Comparison of ENCODE assay signal across 10 cellular contexts in the genomic region with DNA sequence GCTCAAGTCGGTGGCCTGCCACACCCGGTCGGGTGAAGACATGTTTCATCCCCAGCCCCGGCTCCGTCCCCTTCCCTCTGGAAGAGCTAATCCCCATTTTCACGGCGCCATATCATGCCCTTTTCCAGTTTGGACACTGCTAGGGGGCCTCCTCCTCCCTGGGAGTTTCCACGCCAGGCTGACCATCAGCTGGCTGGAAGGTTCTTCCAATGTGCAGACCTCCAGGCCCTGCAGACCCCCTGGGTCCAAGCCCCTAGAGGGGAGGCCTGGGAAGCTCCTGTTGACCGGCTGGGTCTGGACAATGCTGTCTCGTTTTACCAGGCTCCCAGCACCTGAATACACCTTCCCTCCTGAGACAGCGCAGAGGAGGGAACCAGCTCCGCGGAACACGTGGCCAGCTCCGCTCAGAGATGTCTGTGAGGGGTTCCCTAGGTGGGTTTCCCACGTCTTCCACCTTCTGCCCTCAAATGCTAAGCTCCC. TPM values are rescaled to one million over a fixed set of nuclear protein-coding genes. Genes with fewer than 3 reads are reported as not detected.
DNase-seq lines count a peak whose midpoint lies in the region; ATAC-seq and TF ChIP-seq lines count a peak whose summit lies in the region.
"Had no signal": no experiment of that assay in that cellular context is flagged by ENCODE, and none has a peak within 500 bp of the region (broad histone marks: within the 10 kb centered on the region; RNA-seq: fewer than 3 reads in every experiment).

No MANE protein-coding gene starts in this region.

- H3K27ac ChIP-seq in GM23338 (ENCODE audit: low read depth) (no peak overlapping the region), ascending aorta (peak overlapping the region; percentile 46 to 51), left lung (peak overlapping the region in 1 of 2 donors; percentile 30)
- H3K27ac ChIP-seq: KMS-11 had no signal

- H3K9me3 ChIP-seq in ascending aorta (no peaks in the 10 kb centered on the region), left lung (no peaks in the 10 kb centered on the region)
- H3K9me3 ChIP-seq: mucosa of descending colon had no signal

- H3K4me3 Mint-ChIP-seq in GM23338: no peak overlapping the region; the same call in 2 of the 3 replicates
- H3K4me3 Mint-ChIP-seq in stimulated activated effector memory CD8-positive, alpha-beta T cell treated with anti-CD3 and anti-CD28 coated beads, Interleukin-12 subunit alpha, Interleukin-12 subunit beta, amount 100 ng/mL, for 72 hours: no peak overlapping the region

- no peaks in the 10 kb centered on the region for H3K79me2 ChIP-seq in GM23338 (replicated peaks; ENCODE audit: insufficient read depth)

- no peaks in the 10 kb centered on the region for H3K36me3 ChIP-seq in GM23338 (ENCODE audit: insufficient read depth)
- H3K36me3 ChIP-seq in ascending aorta: peaks cover 0 to 31% of the 10 kb centered on the region in 2 donors
- peaks cover 0 to 23% of the 10 kb centered on the region in 2 donors for H3K36me3 ChIP-seq in left lung

- H4K20me1 ChIP-seq in GM23338 (replicated peaks; ENCODE audit: insufficient read depth): no peaks in the 10 kb centered on the region

- H3K36me3 Mint-ChIP-seq in GM23338 (ENCODE audit: low read depth): no peaks in the 10 kb centered on the region
- no peaks in the 10 kb centered on the region for H3K36me3 Mint-ChIP-seq in stimulated activated effector memory CD8-positive, alpha-beta T cell treated with anti-CD3 and anti-CD28 coated beads, Interleukin-12 subunit alpha, Interleukin-12 subunit beta, amount 100 ng/mL, for 72 hours

- TF ChIP-seq CTCF in GM23338 (conservative IDR thresholded peaks at IDR 0.05; ENCODE audit: low read depth in 2 of 2) (no peak), ascending aorta (IDR thresholded peaks at IDR 0.05) (no peak), left lung (IDR thresholded peaks at IDR 0.05) (peak; percentile 1 to 25)

- H3K4me2 ChIP-seq in GM23338: no peak overlapping the region
- H3K4me2 ChIP-seq: KMS-11 had no signal

- DNase-seq in GM23338 (ENCODE audit: low spot score) (no peak), ascending aorta (ENCODE audit: low spot score in 2 of 2) (no peak), left lung (no peak), T-helper 9 cell (no peak), NCI-H748 treated with DMSO at 0.1 percent for 48 hours (lab: John Stamatoyannopoulos, UW) (no peak)
- DNase-seq in stimulated activated effector memory CD8-positive, alpha-beta T cell treated with anti-CD3 and anti-CD28 coated beads, Interleukin-12 subunit alpha, Interleukin-12 subunit beta, amount 100 ng/mL, for 72 hours (ENCODE audit: low spot score in 2 of 2): no peak

- no peak overlapping the region for H2AFZ ChIP-seq in GM23338

- H3K27ac Mint-ChIP-seq in GM23338: no peak overlapping the region
- H3K27ac Mint-ChIP-seq in stimulated activated effector memory CD8-positive, alpha-beta T cell treated with anti-CD3 and anti-CD28 coated beads, Interleukin-12 subunit alpha, Interleukin-12 subunit beta, amount 100 ng/mL, for 72 hours: no peak overlapping the region

- peaks cover 3% of the 10 kb centered on the region; the same call in 1 of the 3 replicates for H3K4me1 Mint-ChIP-seq in GM23338
- peaks cover 9% of the 10 kb centered on the region for H3K4me1 Mint-ChIP-seq in stimulated activated effector memory CD8-positive, alpha-beta T cell treated with anti-CD3 and anti-CD28 coated beads, Interleukin-12 subunit alpha, Interleukin-12 subunit beta, amount 100 ng/mL, for 72 hours

- no peaks in the 10 kb centered on the region for H3K9me2 ChIP-seq in GM23338 (ENCODE audit: insufficient read depth)

- ATAC-seq in GM23338: peak; percentile 12
- no peak for ATAC-seq in left lung
- ATAC-seq in stimulated activated effector memory CD8-positive, alpha-beta T cell treated with anti-CD3 and anti-CD28 coated beads, Interleukin-12 subunit alpha, Interleukin-12 subunit beta, amount 100 ng/mL, for 72 hours: peak; percentile 6
- ATAC-seq in HG03095 (IDR thresholded peaks at IDR 0.05; ENCODE audit: unreplicated experiment): no peak
- no peak for ATAC-seq in HG02759 (IDR thresholded peaks at IDR 0.05; ENCODE audit: unreplicated experiment)

- H3K27me3 ChIP-seq in GM23338 (ENCODE audit: insufficient read depth) (no peaks in the 10 kb centered on the region), ascending aorta (no peaks in the 10 kb centered on the region), left lung (no peaks in the 10 kb centered on the region)

- H3K4me1 ChIP-seq in GM23338 (ENCODE audit: insufficient read depth) (no peaks in the 10 kb centered on the region; the same call in 1 of the 2 replicates), ascending aorta (peaks cover 0 to 5% of the 10 kb centered on the region in 2 donors), left lung (peaks cover 0 to 13% of the 10 kb centered on the region in 2 donors)

- H3K4me3 ChIP-seq in GM23338: no peak overlapping the region
- H3K4me3 ChIP-seq in ascending aorta: no peak overlapping the region
- H3K4me3 ChIP-seq in left lung: no peak overlapping the region
- H3K4me3 ChIP-seq: mucosa of descending colon had no signal

- intact Hi-C loops in ascending aorta (cut with DNase I): loop anchor here (2.0 to 10.0 kb wide), 2 partner anchors 36 to 218 kb away; a partner anchor contains a TSS
- intact Hi-C loops in left lung (cut with DNase I): loop anchor here in 1 of 2 donors (2.0 kb wide), 1 partner anchor 36 kb away; no protein-coding TSS in a partner anchor

- no peaks in the 10 kb centered on the region for H3F3A ChIP-seq in GM23338 (replicated peaks; ENCODE audit: low read depth)

- H3K9me3 Mint-ChIP-seq in GM23338: no peaks in the 10 kb centered on the region
- no peaks in the 10 kb centered on the region for H3K9me3 Mint-ChIP-seq in stimulated activated effector memory CD8-positive, alpha-beta T cell treated with anti-CD3 and anti-CD28 coated beads, Interleukin-12 subunit alpha, Interleukin-12 subunit beta, amount 100 ng/mL, for 72 hours

- peaks cover 4% of the 10 kb centered on the region for H3K27me3 Mint-ChIP-seq in GM23338 (ENCODE audit: insufficient read depth, low read depth, poor library complexity)

TF ChIP-seq in GM23338, 12 proteins besides CTCF, POLR2A, EP300 and RAD21 (continues in another document):
- TF ChIP-seq EZH2 (IDR thresholded peaks at IDR 0.05; ENCODE audit: low read depth, unreplicated experiment) (no peak), ZNF331 (CRISPR knock-in tag; IDR thresholded peaks at IDR 0.05; ENCODE audit: low read depth) (no peak), EZH2phosphoT487 (IDR thresholded peaks at IDR 0.05; ENCODE audit: unreplicated experiment) (no peak), JUNB (IDR thresholded peaks at IDR 0.05; ENCODE audit: unreplicated experiment) (no peak), POLR2AphosphoS5 (IDR thresholded peaks at IDR 0.05; ENCODE audit: low read depth) (no peak), ZNF114 (CRISPR knock-in tag; IDR thresholded peaks at IDR 0.05) (no peak), STAT1 (IDR thresholded peaks at IDR 0.05; ENCODE audit: unreplicated experiment) (no peak), CREB1 (CRISPR knock-in tag; IDR thresholded peaks at IDR 0.05; ENCODE audit: low read depth) (no peak)
- TF ChIP-seq, protein P1, sequence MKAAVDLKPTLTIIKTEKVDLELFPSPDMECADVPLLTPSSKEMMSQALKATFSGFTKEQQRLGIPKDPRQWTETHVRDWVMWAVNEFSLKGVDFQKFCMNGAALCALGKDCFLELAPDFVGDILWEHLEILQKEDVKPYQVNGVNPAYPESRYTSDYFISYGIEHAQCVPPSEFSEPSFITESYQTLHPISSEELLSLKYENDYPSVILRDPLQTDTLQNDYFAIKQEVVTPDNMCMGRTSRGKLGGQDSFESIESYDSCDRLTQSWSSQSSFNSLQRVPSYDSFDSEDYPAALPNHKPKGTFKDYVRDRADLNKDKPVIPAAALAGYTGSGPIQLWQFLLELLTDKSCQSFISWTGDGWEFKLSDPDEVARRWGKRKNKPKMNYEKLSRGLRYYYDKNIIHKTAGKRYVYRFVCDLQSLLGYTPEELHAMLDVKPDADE (IDR thresholded peaks at IDR 0.05): no peak
- TF ChIP-seq, protein P2, sequence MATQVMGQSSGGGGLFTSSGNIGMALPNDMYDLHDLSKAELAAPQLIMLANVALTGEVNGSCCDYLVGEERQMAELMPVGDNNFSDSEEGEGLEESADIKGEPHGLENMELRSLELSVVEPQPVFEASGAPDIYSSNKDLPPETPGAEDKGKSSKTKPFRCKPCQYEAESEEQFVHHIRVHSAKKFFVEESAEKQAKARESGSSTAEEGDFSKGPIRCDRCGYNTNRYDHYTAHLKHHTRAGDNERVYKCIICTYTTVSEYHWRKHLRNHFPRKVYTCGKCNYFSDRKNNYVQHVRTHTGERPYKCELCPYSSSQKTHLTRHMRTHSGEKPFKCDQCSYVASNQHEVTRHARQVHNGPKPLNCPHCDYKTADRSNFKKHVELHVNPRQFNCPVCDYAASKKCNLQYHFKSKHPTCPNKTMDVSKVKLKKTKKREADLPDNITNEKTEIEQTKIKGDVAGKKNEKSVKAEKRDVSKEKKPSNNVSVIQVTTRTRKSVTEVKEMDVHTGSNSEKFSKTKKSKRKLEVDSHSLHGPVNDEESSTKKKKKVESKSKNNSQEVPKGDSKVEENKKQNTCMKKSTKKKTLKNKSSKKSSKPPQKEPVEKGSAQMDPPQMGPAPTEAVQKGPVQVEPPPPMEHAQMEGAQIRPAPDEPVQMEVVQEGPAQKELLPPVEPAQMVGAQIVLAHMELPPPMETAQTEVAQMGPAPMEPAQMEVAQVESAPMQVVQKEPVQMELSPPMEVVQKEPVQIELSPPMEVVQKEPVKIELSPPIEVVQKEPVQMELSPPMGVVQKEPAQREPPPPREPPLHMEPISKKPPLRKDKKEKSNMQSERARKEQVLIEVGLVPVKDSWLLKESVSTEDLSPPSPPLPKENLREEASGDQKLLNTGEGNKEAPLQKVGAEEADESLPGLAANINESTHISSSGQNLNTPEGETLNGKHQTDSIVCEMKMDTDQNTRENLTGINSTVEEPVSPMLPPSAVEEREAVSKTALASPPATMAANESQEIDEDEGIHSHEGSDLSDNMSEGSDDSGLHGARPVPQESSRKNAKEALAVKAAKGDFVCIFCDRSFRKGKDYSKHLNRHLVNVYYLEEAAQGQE (IDR thresholded peaks at IDR 0.05; ENCODE audit: unreplicated experiment): no peak

RNA-seq across cellular contexts. Expression of a gene that starts 44.7 kb away (rescaled TPM):
- 98.3 and 105 TPM in 2 replicates for total RNA-seq in GM23338 (2014; rRNA removed; shearing (Covaris generic))
- polyA plus RNA-seq in GM23338 (2016; fragmentation: Nextera tagmentation; extraction: Ambion mirVana): 40.2 and 41.2 TPM in 2 replicates
- total RNA-seq in ascending aorta (48.0 TPM), left lung (10 to 100 TPM; 64.6 to 69.0 TPM)

Comparison
In these comparisons a context has a peak if more than half of its experiments do, and no peak if none do; other contexts are left out.
1. ATAC-seq: peak in GM23338 (single experiment) and stimulated activated effector memory CD8-positive, alpha-beta T cell treated with anti-CD3 and anti-CD28 coated beads, Interleukin-12 subunit alpha, Interleukin-12 subunit beta, amount 100 ng/mL, for 72 hours (single experiment); none in left lung (single experiment), HG03095 (single experiment) and HG02759 (single experiment).
2. CTCF ChIP-seq: peak in left lung (2 of 2); none in GM23338 (0 of 2) and ascending aorta (0 of 3).